1 cellular context compared by ENCODE assay signal in genomic region chr3:155418426-155418825, GRCh38.
TF ChIP-seq lines count a peak whose summit lies in the region.

No MANE protein-coding gene starts in this region.

TF ChIP-seq in WTC11, 78 proteins besides CTCF, POLR2A, EP300 and RAD21 (continued from another document):
- TF ChIP-seq FOXP4 (CRISPR knock-in tag; IDR thresholded peaks at IDR 0.05) = no peak
- TF ChIP-seq HMGA2 (CRISPR knock-in tag; IDR thresholded peaks at IDR 0.05) = no peak
- no peak for TF ChIP-seq CREM (CRISPR knock-in tag; IDR thresholded peaks at IDR 0.05)
- no peak for TF ChIP-seq ZBTB43 (CRISPR knock-in tag; IDR thresholded peaks at IDR 0.05)
- no peak for TF ChIP-seq CREB1 (CRISPR knock-in tag; IDR thresholded peaks at IDR 0.05)
- TF ChIP-seq FOXP1 (CRISPR knock-in tag; IDR thresholded peaks at IDR 0.05; ENCODE audit: borderline replicate concordance) = no peak
- no peak for TF ChIP-seq ZNF232 (CRISPR knock-in tag; IDR thresholded peaks at IDR 0.05)
- TF ChIP-seq ZNF396 (CRISPR knock-in tag; IDR thresholded peaks at IDR 0.05; ENCODE audit: borderline replicate concordance) = no peak
- TF ChIP-seq ZBTB21 (CRISPR knock-in tag; IDR thresholded peaks at IDR 0.05; ENCODE audit: borderline replicate concordance) = no peak
- no peak for TF ChIP-seq TEAD4 (CRISPR knock-in tag; IDR thresholded peaks at IDR 0.05)
- TF ChIP-seq IRF1 (CRISPR knock-in tag; IDR thresholded peaks at IDR 0.05) = no peak
- no peak for TF ChIP-seq NFATC4 (CRISPR knock-in tag; IDR thresholded peaks at IDR 0.05)
- TF ChIP-seq ESRRA (CRISPR knock-in tag; IDR thresholded peaks at IDR 0.05; ENCODE audit: borderline replicate concordance) = no peak
